In the genomic region with DNA sequence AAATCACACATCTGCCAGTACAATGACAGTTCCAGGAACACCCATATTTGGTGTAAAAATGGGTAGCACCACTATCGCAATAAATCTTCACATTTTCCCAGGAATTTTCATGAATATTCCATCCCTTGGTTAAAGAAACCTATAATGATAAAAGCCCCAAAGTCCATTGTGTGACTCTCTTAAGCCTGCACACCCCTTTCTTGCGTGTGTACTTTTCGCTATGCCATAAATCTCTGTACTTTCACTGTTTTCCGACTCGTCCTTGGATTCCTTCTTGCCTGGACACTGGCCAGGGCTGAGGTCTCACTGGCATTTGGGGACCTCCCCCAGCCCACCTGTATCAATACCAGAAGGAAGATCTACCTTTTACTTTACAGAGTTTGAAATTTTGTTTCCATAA, we compare ENCODE assay signal across 34 cellular contexts.
DNase-seq lines count a peak whose midpoint lies in the region; ATAC-seq, FAIRE-seq and TF ChIP-seq lines count a peak whose summit lies in the region.
"Had no signal": no experiment of that assay in that cellular context is flagged by ENCODE, and none has a peak within 500 bp of the region (broad histone marks: within the 10 kb centered on the region; RNA-seq: fewer than 3 reads in every experiment).

No MANE protein-coding gene starts in this region.

- H3K4me1 ChIP-seq in mucosa of descending colon (ENCODE audit: low read depth) = peaks cover 4% of the 10 kb centered on the region
- H3K4me1 ChIP-seq: A549; BE2C; BLaER1; BLaER1 treated with 17β-estradiol and CSF1 and Interleukin-3, amounts not matched to agents 10 nM and 100 nM; Caco-2 had no signal

- H3K9me3 Mint-ChIP-seq in endothelial cell (ENCODE audit: unreplicated experiment) (peaks cover 10% of the 10 kb centered on the region), nephron progenitor cell (no peaks in the 10 kb centered on the region)
- H3K9me3 Mint-ChIP-seq in activated naive CD4-positive, alpha-beta T cell treated with anti-CD3 and anti-CD28 coated beads for 36 hours = no peaks in the 10 kb centered on the region
- H3K9me3 Mint-ChIP-seq: CD4-positive, alpha-beta memory T cell; CD4-positive, alpha-beta T cell had no signal

- no peak overlapping the region for H3K4me3 ChIP-seq in mucosa of descending colon
- H3K4me3 ChIP-seq: A549; BLaER1; BLaER1 treated with 17β-estradiol and CSF1 and Interleukin-3, amounts not matched to agents 10 nM and 100 nM had no signal

- H3K36me3 ChIP-seq in mucosa of descending colon (ENCODE audit: low read depth) = no peaks in the 10 kb centered on the region
- H3K36me3 ChIP-seq: BE2C; BLaER1; BLaER1 treated with 17β-estradiol and CSF1 and Interleukin-3, amounts not matched to agents 10 nM and 100 nM had no signal

- H3K36me3 Mint-ChIP-seq in endothelial cell (ENCODE audit: low read depth, unreplicated experiment) (no peaks in the 10 kb centered on the region), nephron progenitor cell (ENCODE audit: low read depth) (no peaks in the 10 kb centered on the region)
- no peaks in the 10 kb centered on the region for H3K36me3 Mint-ChIP-seq in activated naive CD4-positive, alpha-beta T cell treated with anti-CD3 and anti-CD28 coated beads for 36 hours (ENCODE audit: low read depth)
- H3K36me3 Mint-ChIP-seq: CD14-positive monocyte; CD4-positive, alpha-beta memory T cell; CD4-positive, CD25-positive, alpha-beta regulatory T cell; CD8-positive, alpha-beta memory T cell; CD8-positive, alpha-beta T cell had no signal

- peak; percentile 80 for ATAC-seq in left colon
- peak; percentile 73 for ATAC-seq in mucosa of descending colon
- no peak for ATAC-seq in GM21526 (IDR thresholded peaks at IDR 0.05; ENCODE audit: low FRiP score, unreplicated experiment)
- ATAC-seq: A549; CD8-positive, alpha-beta T cell had no signal

- no peaks in the 10 kb centered on the region for H3K9me3 ChIP-seq in mucosa of descending colon
- H3K9me3 ChIP-seq: A549, BE2C, Caco-2 had no signal

- H3K4me1 Mint-ChIP-seq in endothelial cell (ENCODE audit: unreplicated experiment) (peaks cover 17% of the 10 kb centered on the region), nephron progenitor cell (no peaks in the 10 kb centered on the region)
- H3K4me1 Mint-ChIP-seq in activated naive CD4-positive, alpha-beta T cell treated with anti-CD3 and anti-CD28 coated beads for 36 hours (ENCODE audit: low read depth) = no peaks in the 10 kb centered on the region
- H3K4me1 Mint-ChIP-seq: B cell; CD14-positive monocyte; CD4-positive, alpha-beta memory T cell; CD4-positive, CD25-positive, alpha-beta regulatory T cell; CD8-positive, alpha-beta memory T cell had no signal

- no peak for TF ChIP-seq POLR2A in H54 (IDR thresholded peaks at IDR 0.05; ENCODE audit: low read depth, low read length)

- H3K27ac Mint-ChIP-seq in endothelial cell (ENCODE audit: unreplicated experiment) (peak overlapping the region; percentile 82), nephron progenitor cell (peak overlapping the region; percentile 30)
- no peak overlapping the region for H3K27ac Mint-ChIP-seq in activated naive CD4-positive, alpha-beta T cell treated with anti-CD3 and anti-CD28 coated beads for 36 hours
- H3K27ac Mint-ChIP-seq: B cell; CD4-positive, alpha-beta memory T cell; CD4-positive, alpha-beta T cell; CD4-positive, CD25-positive, alpha-beta regulatory T cell; CD8-positive, alpha-beta memory T cell; CD8-positive, alpha-beta T cell had no signal

- H3K4me3 Mint-ChIP-seq in endothelial cell (ENCODE audit: unreplicated experiment) = no peak overlapping the region
- no peak overlapping the region for H3K4me3 Mint-ChIP-seq in nephron progenitor cell
- no peak overlapping the region for H3K4me3 Mint-ChIP-seq in activated naive CD4-positive, alpha-beta T cell treated with anti-CD3 and anti-CD28 coated beads for 36 hours
- H3K4me3 Mint-ChIP-seq: B cell; CD14-positive monocyte; CD4-positive, alpha-beta memory T cell; CD4-positive, alpha-beta T cell; CD4-positive, CD25-positive, alpha-beta regulatory T cell; CD8-positive, alpha-beta memory T cell; CD8-positive, alpha-beta T cell had no signal

- DNase-seq in endothelial cell (ENCODE audit: low spot score) (no peak), left colon (no peak), mucosa of descending colon (no peak), nephron progenitor cell (no peak), NCI-H146 treated with DMSO at 0.1 percent for 48 hours (lab: John Stamatoyannopoulos, UW; ENCODE audit: unreplicated experiment) (no peak), H54 (ENCODE audit: insufficient read length, low spot score) (no peak)
- DNase-seq in activated naive CD4-positive, alpha-beta T cell treated with anti-CD3 and anti-CD28 coated beads for 36 hours = no peak
- DNase-seq: 8988T; ACHN; AML-193; BE2C; C1 segment of cervical spinal cord; Caco-2; Calu3; CD4-positive, alpha-beta memory T cell; CD4-positive, alpha-beta T cell; CD4-positive, CD25-positive, alpha-beta regulatory T cell; CD8-positive, alpha-beta memory T cell; CD8-positive, alpha-beta T cell; COR-L47; DMS 273 treated with DMSO at 0.1 percent for 48 hours; DMS153; DMS53; DMS79; DMS79 treated with DMSO at 0.1 percent for 48 hours; DND-41; EL had no signal

- TF ChIP-seq CTCF in endothelial cell (IDR thresholded peaks at IDR 0.05; ENCODE audit: unreplicated experiment) (no peak), mucosa of descending colon (IDR thresholded peaks at IDR 0.05) (no peak), nephron progenitor cell (IDR thresholded peaks at IDR 0.05) (no peak)

- peaks cover 2% of the 10 kb centered on the region for H3K27me3 Mint-ChIP-seq in endothelial cell (ENCODE audit: unreplicated experiment)
- H3K27me3 Mint-ChIP-seq in nephron progenitor cell (ENCODE audit: low read depth, poor library complexity) = no peaks in the 10 kb centered on the region
- peaks cover 11% of the 10 kb centered on the region for H3K27me3 Mint-ChIP-seq in activated naive CD4-positive, alpha-beta T cell treated with anti-CD3 and anti-CD28 coated beads for 36 hours (ENCODE audit: low read depth)
- H3K27me3 Mint-ChIP-seq: B cell; CD4-positive, CD25-positive, alpha-beta regulatory T cell had no signal

- FAIRE-seq in H54 (lab: Jason Lieb, UNC) = no peak
- FAIRE-seq: A204.1, A549 had no signal

- intact Hi-C loops in left colon (cut with DNase I, micrococcal nuclease) = no loop called here
- intact Hi-C loops in mucosa of descending colon (cut with DNase I, micrococcal nuclease) = no loop called here
- intact Hi-C loops in activated naive CD4-positive, alpha-beta T cell treated with anti-CD3 and anti-CD28 coated beads for 36 hours (cut with micrococcal nuclease) = no loop called here

- CTCF ChIA-PET in activated naive CD4-positive, alpha-beta T cell treated with anti-CD3 and anti-CD28 coated beads for 36 hours (lab: Charles Lee) = no interaction called here
